ENCODE assay signal across 33 cellular contexts in genomic region chr1:14362331-14362730, GRCh38.
"Had no signal": no experiment of that assay in that cellular context is flagged by ENCODE, and none has a peak within 500 bp of the region (broad histone marks: within the 10 kb centered on the region; RNA-seq: fewer than 3 reads in every experiment).

No MANE protein-coding gene starts in this region.

- H3K4me1 ChIP-seq: body of pancreas, breast epithelium, Peyer's patch had no signal

- H3K4me2 ChIP-seq: KMS-11 had no signal

- H3K9ac ChIP-seq: KMS-11 had no signal

- H3K27ac ChIP-seq: body of pancreas, breast epithelium, KMS-11, Peyer's patch had no signal

- H3K9me3 Mint-ChIP-seq: activated CD8-positive, alpha-beta T cell treated with anti-CD3 and anti-CD28 coated beads for 36 hours; activated T-cell treated with anti-CD3 and anti-CD28 coated beads, Interleukin-2, amount 50 U/mL, for 24 hours had no signal

- H3K36me3 Mint-ChIP-seq: activated naive CD4-positive, alpha-beta T cell treated with anti-CD3 and anti-CD28 coated beads, Interleukin-2, amount 50 U/mL, for 24 hours; activated naive CD8-positive, alpha-beta T cell treated with anti-CD3 and anti-CD28 coated beads, Interleukin-2, amount 10 ng/mL, durations not matched to agents 7 days and 5 days had no signal

- H3K9me3 ChIP-seq: body of pancreas, breast epithelium, Peyer's patch had no signal

- H3K27me3 ChIP-seq: body of pancreas, breast epithelium, Peyer's patch had no signal

- H3K4me3 ChIP-seq: body of pancreas, breast epithelium, Peyer's patch had no signal

- H3K4me3 Mint-ChIP-seq: activated B cell treated with CpG ODN at 0.5 μM for 24 hours; activated CD8-positive, alpha-beta T cell treated with anti-CD3 and anti-CD28 coated beads for 36 hours; activated naive CD4-positive, alpha-beta T cell treated with anti-CD3 and anti-CD28 coated beads, Interleukin-2, amount 50 U/mL, for 24 hours; activated naive CD8-positive, alpha-beta T cell treated with anti-CD3 and anti-CD28 coated beads, Interleukin-2, amount 10 ng/mL, durations not matched to agents 7 days and 5 days; activated T-cell treated with anti-CD3 and anti-CD28 coated beads, Interleukin-2, amount 50 U/mL, for 24 hours had no signal

- DNase-seq: activated B cell treated with CpG ODN at 0.5 μM for 24 hours; activated CD4-positive, alpha-beta T cell treated with anti-CD3 and anti-CD28 coated beads for 1 hour; activated CD4-positive, alpha-beta T cell treated with anti-CD3 and anti-CD28 coated beads for 48 hours; activated CD8-positive, alpha-beta T cell treated with anti-CD3 and anti-CD28 coated beads for 36 hours; activated gamma-delta T cell; activated naive CD4-positive, alpha-beta T cell treated with Interleukin-2 at 50 U/mL for 16 hours; activated naive CD8-positive, alpha-beta T cell treated with anti-CD3 and anti-CD28 coated beads, Interleukin-2, amount 10 ng/mL, durations not matched to agents 7 days and 5 days; activated T-cell treated with anti-CD3 and anti-CD28 coated beads, Interleukin-2, amount 50 U/mL, for 24 hours; amygdala; body of pancreas; NCI-H1092 treated with DMSO at 0.1 percent for 48 hours; NCI-H1417; NCI-H146; NCI-H187; NCI-H2029 treated with DMSO at 0.1 percent for 48 hours; NCI-H2107; NCI-H2171; NCI-H510A; NCI-H526; NCI-H748 treated with DMSO at 0.1 percent for 48 hours; NK-92 treated with Interleukin-12 subunit alpha and Interleukin-12 subunit beta, amount 100 ng/mL, for 24 hours; PC-3; Peyer's patch; RPMI8226; SIG-M5; SW 1271; T-helper 1 cell; T-helper 2 cell; T-helper 9 cell had no signal

- H3K36me3 ChIP-seq: breast epithelium, Peyer's patch had no signal

- H3K27ac Mint-ChIP-seq: activated B cell treated with CpG ODN at 0.5 μM for 24 hours; activated CD8-positive, alpha-beta T cell treated with anti-CD3 and anti-CD28 coated beads for 36 hours; activated naive CD4-positive, alpha-beta T cell treated with anti-CD3 and anti-CD28 coated beads, Interleukin-2, amount 50 U/mL, for 24 hours; activated naive CD8-positive, alpha-beta T cell treated with anti-CD3 and anti-CD28 coated beads, Interleukin-2, amount 10 ng/mL, durations not matched to agents 7 days and 5 days; activated T-cell treated with anti-CD3 and anti-CD28 coated beads, Interleukin-2, amount 50 U/mL, for 24 hours; activated T-helper 2 cell treated with anti-CD3 and anti-CD28 coated beads, Interferon-gamma antibody, Interleukin-2, Interleukin-4, amounts not matched to agents 10 μg/mL and 5 μg/mL and 100 μg/mL, durations not matched to agents 14 hours and 24 hours and 36 hours had no signal

- H3K27me3 Mint-ChIP-seq: activated naive CD8-positive, alpha-beta T cell treated with anti-CD3 and anti-CD28 coated beads, Interleukin-2, amount 10 ng/mL, durations not matched to agents 7 days and 5 days had no signal

- H3K4me1 Mint-ChIP-seq: activated B cell treated with CpG ODN at 0.5 μM for 24 hours; activated naive CD4-positive, alpha-beta T cell treated with anti-CD3 and anti-CD28 coated beads, Interleukin-2, amount 50 U/mL, for 24 hours; activated naive CD8-positive, alpha-beta T cell treated with anti-CD3 and anti-CD28 coated beads, Interleukin-2, amount 10 ng/mL, durations not matched to agents 7 days and 5 days had no signal
